ENCODE assay signal across 8 cellular contexts in genomic region chr21:31558839-31559367, GRCh38.
DNase-seq lines count a peak whose midpoint lies in the region; ATAC-seq, FAIRE-seq and TF ChIP-seq lines count a peak whose summit lies in the region.

No MANE protein-coding gene starts in this region.

- H4K20me1 ChIP-seq in endothelial cell of umbilical vein (replicated peaks; ENCODE audit: control insufficient read depth, extremely low read depth, insufficient read depth, low read length), result no peaks in the 10 kb centered on the region

- no TSS peak for BruUV-seq in endothelial cell of umbilical vein (replicated peaks; lab: Mats Ljungman, UMichigan)

- peaks cover 20 to 23% of the 10 kb centered on the region in 2 experiments for H3K27me3 ChIP-seq in endothelial cell of umbilical vein (ENCODE audit: control insufficient read depth in 2 of 2, insufficient read depth in 2 of 2, low read length in 2 of 2)

- peak overlapping the region; percentile 61 for H2AFZ ChIP-seq in endothelial cell of umbilical vein (ENCODE audit: low read depth, low read length)

- ATAC-seq in HG03439 (IDR thresholded peaks at IDR 0.05; ENCODE audit: unreplicated experiment) (peak; percentile 93), mucosa of descending colon (peak; percentile 95)

- peak in 1 of 2 donors; percentile 21 for TF ChIP-seq CTCF in endothelial cell of umbilical vein (IDR thresholded peaks at IDR 0.05; ENCODE audit: extremely low read depth in 1 of 2, insufficient read depth in 1 of 2, low read depth in 1 of 2, low read length in 2 of 2)
- TF ChIP-seq CTCF in mucosa of descending colon (IDR thresholded peaks at IDR 0.05), result peak; percentile 22

- H3K4me3 ChIP-seq in endothelial cell of umbilical vein (replicated peaks in 1 of 3; ENCODE audit: insufficient read depth in 1 of 3, low read depth in 1 of 3, low read length in 3 of 3) (peak overlapping the region in 2 of 3 experiments; percentile 32 to 50), mucosa of descending colon (peak overlapping the region; percentile 42)

- DNase-seq in AML-193 (lab: John Stamatoyannopoulos, UW) (peak; percentile 74 to 77), GM19238 (ENCODE audit: insufficient read length, low spot score) (peak; percentile 73), NCI-H526 treated with DMSO at 0.1 percent for 48 hours (lab: John Stamatoyannopoulos, UW) (peak; percentile 91), endothelial cell of umbilical vein (ENCODE audit: low read depth, low spot score) (peak; percentile 79), mucosa of descending colon (peak; percentile 85 to 92 (median 91))
- peak; percentile 93 for DNase-seq in activated CD8-positive, alpha-beta memory T cell treated with anti-CD3 and anti-CD28 coated beads, Interleukin-2, amount 50 U/mL, for 48 hours
- peak; percentile 61 to 81 for DNase-seq in stimulated activated CD8-positive, alpha-beta memory T cell treated with anti-CD3 and anti-CD28 coated beads, Interleukin-4, amount 100 ng/mL, for 1 hour (ENCODE audit: low read depth in 2 of 2, low spot score in 1 of 2)

- peak overlapping the region; percentile 37 for H3K4me2 ChIP-seq in endothelial cell of umbilical vein (ENCODE audit: insufficient read depth, low read length)

- no peak overlapping the region for H3K27ac ChIP-seq in endothelial cell of umbilical vein (ENCODE audit: insufficient read depth, low read depth, low read length)

- CTCF ChIA-PET in endothelial cell of umbilical vein (lab: Charles Lee), result interaction anchor here (0.7 to 4.3 kb wide), 4 partner anchors 17 to 1042 kb away, joined by 3 to 28 read pairs (median 3); no protein-coding TSS in a partner anchor

- no peaks in the 10 kb centered on the region for H3K9me3 ChIP-seq in endothelial cell of umbilical vein (replicated peaks; ENCODE audit: control insufficient read depth, insufficient read depth, low read length)
- no peaks in the 10 kb centered on the region for H3K9me3 ChIP-seq in mucosa of descending colon

- no peaks in the 10 kb centered on the region for H3K36me3 ChIP-seq in endothelial cell of umbilical vein (ENCODE audit: control insufficient read depth in 2 of 2, extremely low read depth in 1 of 2, insufficient read depth in 2 of 2, low read length in 2 of 2)
- no peaks in the 10 kb centered on the region for H3K36me3 ChIP-seq in mucosa of descending colon (ENCODE audit: low read depth)

- no peaks in the 10 kb centered on the region for H3K9me1 ChIP-seq in endothelial cell of umbilical vein (replicated peaks; ENCODE audit: control insufficient read depth, extremely low read depth, insufficient read depth, low read length)

- FAIRE-seq in endothelial cell of umbilical vein (lab: Jason Lieb, UNC), result peak; percentile 87

- H3K4me1 ChIP-seq in endothelial cell of umbilical vein (ENCODE audit: control insufficient read depth, extremely low read depth, insufficient read depth, low read length) (peaks cover 10% of the 10 kb centered on the region), mucosa of descending colon (ENCODE audit: low read depth) (peaks cover 12% of the 10 kb centered on the region)

- POLR2A ChIA-PET in endothelial cell of umbilical vein (lab: Charles Lee), result interaction anchor here (0.6 to 0.7 kb wide), 2 partner anchors 13 to 350 kb away, joined by 3 to 4 read pairs; no protein-coding TSS in a partner anchor

- H3K79me2 ChIP-seq in endothelial cell of umbilical vein (ENCODE audit: control insufficient read depth, insufficient read depth, low read length), result no peaks in the 10 kb centered on the region

- TF ChIP-seq POLR2A in endothelial cell of umbilical vein (IDR thresholded peaks at IDR 0.05; ENCODE audit: low read depth, low read length), result no peak

- H3K9ac ChIP-seq in endothelial cell of umbilical vein (replicated peaks; ENCODE audit: extremely low read depth, insufficient read depth, low read length), result no peak overlapping the region

- dilution Hi-C loops in endothelial cell of umbilical vein (cut with MboI; ENCODE audit: extremely low pct_ligation_motif_present, low sequenced_read_pairs), result no loop called here

- intact Hi-C loops in endothelial cell of umbilical vein (cut with micrococcal nuclease) (no loop called here), mucosa of descending colon (cut with DNase I, micrococcal nuclease) (no loop called here)

TF ChIP-seq in endothelial cell of umbilical vein, 7 proteins besides CTCF, POLR2A, EP300 and RAD21:
- no peak for TF ChIP-seq EZH2 (IDR thresholded peaks at IDR 0.05; ENCODE audit: borderline replicate concordance, low read depth, low read length, severe bottlenecking)
- no peak for TF ChIP-seq MYC (IDR thresholded peaks at IDR 0.05; ENCODE audit: low read depth, low read length)
- no peak for TF ChIP-seq GATA2 (IDR thresholded peaks at IDR 0.05; ENCODE audit: insufficient read depth, insufficient read length, low read depth, low read length)
- TF ChIP-seq FOS (IDR thresholded peaks at IDR 0.05; ENCODE audit: borderline replicate concordance, insufficient read depth, low read length), result no peak
- no peak for TF ChIP-seq JUN (IDR thresholded peaks at IDR 0.05; ENCODE audit: borderline replicate concordance, insufficient read depth, insufficient read length, low read depth)
- TF ChIP-seq MAX (IDR thresholded peaks at IDR 0.05; ENCODE audit: insufficient read depth, insufficient read length), result no peak
- TF ChIP-seq POLR2AphosphoS5 (IDR thresholded peaks at IDR 0.05; ENCODE audit: insufficient read depth, low read depth, low read length), result no peak
